Comparison of ENCODE assay signal across 21 cellular contexts in the genomic region with DNA sequence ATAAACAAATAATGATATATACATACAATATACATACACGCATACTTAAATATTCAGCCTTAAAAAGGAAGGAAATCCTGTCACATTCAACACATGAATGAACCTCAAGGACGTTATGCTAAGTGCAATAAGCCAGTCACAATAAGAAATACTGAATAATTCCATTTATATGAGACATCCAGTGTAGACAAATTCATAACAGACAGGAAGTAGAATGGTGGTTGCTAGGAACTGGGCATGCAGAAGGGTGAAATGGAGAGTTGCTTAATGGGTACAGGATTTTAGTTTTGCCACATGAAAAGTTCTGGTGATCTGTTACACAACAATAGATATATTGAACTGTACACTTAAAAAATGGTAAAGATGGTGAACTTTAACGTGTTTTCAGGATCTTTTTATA. TPM values are rescaled to one million over a fixed set of nuclear protein-coding genes. Genes with fewer than 3 reads are reported as not detected.
"Had no signal": no experiment of that assay in that cellular context is flagged by ENCODE, and none has a peak within 500 bp of the region (broad histone marks: within the 10 kb centered on the region; RNA-seq: fewer than 3 reads in every experiment).

No MANE protein-coding gene starts in this region.

- H3K36me3 Mint-ChIP-seq: WTC11 had no signal

- H3K9me3 Mint-ChIP-seq: activated CD4-positive, alpha-beta memory T cell treated with anti-CD3 and anti-CD28 coated beads for 36 hours; activated naive CD8-positive, alpha-beta T cell treated with anti-CD3 and anti-CD28 coated beads, Interleukin-2, amount 10 ng/mL, durations not matched to agents 7 days and 5 days; activated T-helper 2 cell treated with anti-CD3 and anti-CD28 coated beads, Interferon-gamma antibody, Interleukin-2, Interleukin-4, amounts not matched to agents 10 μg/mL and 5 μg/mL and 100 μg/mL, durations not matched to agents 14 hours and 24 hours and 36 hours; brain; central memory CD8-positive, alpha-beta T cell; stimulated activated naive B cell treated with anti-CD40 and anti-IgM and Interleukin-4, amounts not matched to agents 10 μg/mL and 1 μg/mL and 100 μg/mL, for 72 hours; WTC11 had no signal

- H3K4me1 Mint-ChIP-seq: brain; central memory CD8-positive, alpha-beta T cell; WTC11 had no signal

- H3K27ac ChIP-seq: colonic mucosa, gastrocnemius medialis, left lung, thoracic aorta, upper lobe of left lung had no signal

- H3K4me3 ChIP-seq: colonic mucosa, gastrocnemius medialis, left lung, thoracic aorta, upper lobe of left lung had no signal

- ATAC-seq: gastrocnemius medialis; left lung; stimulated activated naive B cell treated with anti-CD40 and anti-IgM and Interleukin-4, amounts not matched to agents 10 μg/mL and 1 μg/mL and 100 μg/mL, for 72 hours; WTC11 had no signal

- H3K4me3 Mint-ChIP-seq: activated CD4-positive, alpha-beta memory T cell treated with anti-CD3 and anti-CD28 coated beads for 36 hours; activated naive CD8-positive, alpha-beta T cell treated with anti-CD3 and anti-CD28 coated beads, Interleukin-2, amount 10 ng/mL, durations not matched to agents 7 days and 5 days; brain; central memory CD8-positive, alpha-beta T cell; stimulated activated naive B cell treated with anti-CD40 and anti-IgM and Interleukin-4, amounts not matched to agents 10 μg/mL and 1 μg/mL and 100 μg/mL, for 72 hours; WTC11 had no signal

- H3K27ac Mint-ChIP-seq: activated CD4-positive, alpha-beta memory T cell treated with anti-CD3 and anti-CD28 coated beads for 36 hours; activated naive CD8-positive, alpha-beta T cell treated with anti-CD3 and anti-CD28 coated beads, Interleukin-2, amount 10 ng/mL, durations not matched to agents 7 days and 5 days; activated T-helper 2 cell treated with anti-CD3 and anti-CD28 coated beads, Interferon-gamma antibody, Interleukin-2, Interleukin-4, amounts not matched to agents 10 μg/mL and 5 μg/mL and 100 μg/mL, durations not matched to agents 14 hours and 24 hours and 36 hours; brain; stimulated activated naive B cell treated with anti-CD40 and anti-IgM and Interleukin-4, amounts not matched to agents 10 μg/mL and 1 μg/mL and 100 μg/mL, for 72 hours; WTC11 had no signal

- DNase-seq: activated CD4-positive, alpha-beta memory T cell treated with anti-CD3 and anti-CD28 coated beads for 36 hours; activated CD4-positive, alpha-beta T cell treated with anti-CD3 and anti-CD28 coated beads for 4 hours; activated naive CD4-positive, alpha-beta T cell treated with Interleukin-2 at 50 U/mL for 16 hours; activated naive CD8-positive, alpha-beta T cell treated with anti-CD3 and anti-CD28 coated beads, Interleukin-2, amount 10 ng/mL, durations not matched to agents 7 days and 5 days; activated T-cell treated with anti-CD3 and anti-CD28 coated beads, Interleukin-2, amount 50 U/mL, for 1 hour; anterior cingulate cortex; colonic mucosa; gastrocnemius medialis; head of caudate nucleus; left lung; occipital lobe; retina; stimulated activated naive B cell treated with anti-CD40 and anti-IgM and Interleukin-4, amounts not matched to agents 10 μg/mL and 1 μg/mL and 100 μg/mL, for 72 hours; upper lobe of left lung had no signal

- H3K4me1 ChIP-seq: colonic mucosa, gastrocnemius medialis had no signal

- FAIRE-seq: TTC549 had no signal

- H3K9me3 ChIP-seq: colonic mucosa, gastrocnemius medialis, left lung, thoracic aorta, upper lobe of left lung had no signal

- H3K27me3 ChIP-seq: colonic mucosa, upper lobe of left lung had no signal

- H3K27me3 Mint-ChIP-seq: central memory CD8-positive, alpha-beta T cell had no signal

- H3K36me3 ChIP-seq: colonic mucosa had no signal

RNA-seq across cellular contexts. Expression of gene ITGB4, which starts 8.8 kb away (rescaled TPM):
- polyA plus RNA-seq: neural cell had no signal
